In the genomic region with DNA sequence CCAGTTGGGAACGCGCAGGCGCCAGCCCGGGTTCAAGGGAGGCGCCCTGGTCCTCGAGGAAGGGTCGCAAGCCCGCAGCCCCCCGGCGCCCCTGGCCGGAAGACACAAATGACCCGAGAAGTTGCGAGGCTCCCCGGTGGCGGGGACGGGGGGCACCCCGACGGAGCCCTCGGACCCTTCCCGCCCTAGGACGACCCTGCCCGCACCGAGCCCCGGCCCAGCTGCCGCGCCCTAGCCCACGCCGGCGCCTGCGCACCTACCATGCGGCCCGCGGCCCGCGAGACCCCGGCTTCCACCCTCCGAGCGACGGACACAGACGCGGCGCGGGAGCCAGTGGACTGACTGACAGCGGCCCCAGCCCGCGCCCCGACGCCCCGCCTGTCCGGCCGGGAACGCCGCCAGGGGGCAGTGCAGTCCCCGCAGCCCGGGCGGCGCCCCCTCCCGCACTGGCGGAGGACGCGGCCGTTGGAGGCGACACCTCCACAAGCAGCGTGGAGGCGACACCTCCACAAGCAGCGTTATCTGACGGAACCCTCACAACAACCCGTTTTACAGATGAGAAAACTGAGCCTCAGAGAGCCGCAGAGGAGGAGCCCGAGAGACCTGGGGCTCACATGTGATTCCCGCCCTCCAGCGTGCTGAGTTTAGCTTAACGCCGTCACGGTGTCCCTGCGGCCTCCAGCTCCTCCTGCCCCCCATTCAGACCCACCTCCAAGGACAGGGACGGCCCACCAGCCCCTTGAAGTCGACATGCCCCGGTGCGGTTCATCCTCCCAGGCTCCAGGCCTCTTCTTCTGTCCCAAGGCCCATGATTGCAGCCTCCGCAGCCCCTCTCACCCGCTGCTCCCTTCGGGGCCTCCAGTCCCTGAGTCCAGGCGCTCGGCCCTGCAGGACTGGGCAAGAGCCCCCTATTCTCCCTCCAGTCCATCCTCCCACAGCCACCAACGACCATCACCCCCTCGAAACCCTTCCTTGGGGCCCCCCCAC, we compare ENCODE assay signal across 8 cellular contexts. TPM values are rescaled to one million over a fixed set of nuclear protein-coding genes. Genes with fewer than 3 reads are reported as not detected.
A peak's percentile ranks its signal among the peaks of the same experiment; 100 is the strongest.
DNase-seq lines count a peak whose midpoint lies in the region; ATAC-seq and TF ChIP-seq lines count a peak whose summit lies in the region.

A gene with protein sequence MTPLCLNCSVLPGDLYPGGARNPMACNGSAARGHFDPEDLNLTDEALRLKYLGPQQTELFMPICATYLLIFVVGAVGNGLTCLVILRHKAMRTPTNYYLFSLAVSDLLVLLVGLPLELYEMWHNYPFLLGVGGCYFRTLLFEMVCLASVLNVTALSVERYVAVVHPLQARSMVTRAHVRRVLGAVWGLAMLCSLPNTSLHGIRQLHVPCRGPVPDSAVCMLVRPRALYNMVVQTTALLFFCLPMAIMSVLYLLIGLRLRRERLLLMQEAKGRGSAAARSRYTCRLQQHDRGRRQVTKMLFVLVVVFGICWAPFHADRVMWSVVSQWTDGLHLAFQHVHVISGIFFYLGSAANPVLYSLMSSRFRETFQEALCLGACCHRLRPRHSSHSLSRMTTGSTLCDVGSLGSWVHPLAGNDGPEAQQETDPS (minus strand): TSS at position 347 of the 987 bp plus-strand sequence. CDS start 84 bp downstream, at position 263.

- 16 to 17% methylated on average over 72 to 87 of the region's 87 CpGs for WGBS in aorta, 2 donors

- TF ChIP-seq CTCF in cardiac muscle cell (IDR thresholded peaks at IDR 0.05; ENCODE audit: low read depth, low read length) = peak; percentile 61
- TF ChIP-seq CTCF in retinal pigment epithelial cell (conservative IDR thresholded peaks at IDR 0.05; ENCODE audit: low read depth, low read length) = peak; percentile 57

- H3K4me1 ChIP-seq in cardiac muscle cell (ENCODE audit: low read depth) (no peaks in the 10 kb centered on the region), aorta (ENCODE audit: control insufficient read depth in 1 of 2, insufficient read depth in 2 of 2, low read length in 2 of 2) (no peaks in the 10 kb centered on the region)

- H3K9me3 ChIP-seq in cardiac muscle cell (ENCODE audit: low read depth) = no peaks in the 10 kb centered on the region
- no peaks in the 10 kb centered on the region for H3K9me3 ChIP-seq in aorta (ENCODE audit: control insufficient read depth, low read length)

- peak; percentile 68 for ATAC-seq in GM21360 (IDR thresholded peaks at IDR 0.05; ENCODE audit: unreplicated experiment)
- ATAC-seq in aorta (ENCODE audit: low FRiP score) = peak; percentile 79

- H3K36me3 ChIP-seq in cardiac muscle cell (no peaks in the 10 kb centered on the region), aorta (ENCODE audit: control insufficient read depth in 1 of 2, insufficient read depth in 2 of 2, low read length in 1 of 2) (no peaks in the 10 kb centered on the region)

- intact Hi-C loops in aorta (cut with DNase I) = loop anchor here in 1 of 2 donors (2.0 kb wide), 1 partner anchor 26 kb away; no protein-coding TSS in a partner anchor

- peaks cover 20% of the 10 kb centered on the region for H3K27me3 ChIP-seq in cardiac muscle cell
- H3K27me3 ChIP-seq in aorta (ENCODE audit: control insufficient read depth in 1 of 2, insufficient read depth in 2 of 2, low read length in 1 of 2) = no peaks in the 10 kb centered on the region

- peak; percentile 60 for DNase-seq in AG08395 (ENCODE audit: low spot score)
- DNase-seq in NOMO-1 treated with dmso at 0.1 percent for 144 hours (lab: John Stamatoyannopoulos, UW; ENCODE audit: unreplicated experiment) = peak; percentile 25
- peak; percentile 91 for DNase-seq in activated effector memory CD4-positive, alpha-beta T cell treated with anti-CD3 and anti-CD28 coated beads, Interleukin-2, amount 50 U/mL, for 16 hours
- peak; percentile 47 to 64 for DNase-seq in cardiac muscle cell (ENCODE audit: low read depth in 1 of 2, low spot score in 1 of 2)
- no peak for DNase-seq in retinal pigment epithelial cell (ENCODE audit: low read depth)
- peak; percentile 70 to 90 for DNase-seq in aorta
- no peak for DNase-seq in NCI-H524 treated with DMSO at 0.1 percent for 48 hours (lab: John Stamatoyannopoulos, UW)

- no peak within 1 kb of the TSS for H3K27ac ChIP-seq in cardiac muscle cell
- H3K27ac ChIP-seq in aorta (ENCODE audit: low read depth in 1 of 2, low read length in 2 of 2) = no peak within 1 kb of the TSS

- H3K4me3 ChIP-seq in cardiac muscle cell (peak within 1 kb of the TSS; percentile 14), retinal pigment epithelial cell (ENCODE audit: low read length) (no peak within 1 kb of the TSS), aorta (ENCODE audit: low read length in 2 of 2) (peak within 1 kb of the TSS in 1 of 2 donors; percentile 11)

RNA-seq across cellular contexts. Expression of the gene that starts here (rescaled TPM):
- total RNA-seq in cardiac muscle cell (0.15 TPM in 1 of 2 replicates, not detected in the other), aorta (1 to 10 TPM in 1 of 2 donors, under 1 TPM in 1; 0.36 to 2.1 TPM)
- polyA plus RNA-seq in cardiac muscle cell (not detected in 2 replicates), aorta (under 1 TPM in 1 of 2 donors, not detected in 1; 0.15 TPM)

Comparison
In these comparisons a context has a peak if more than half of its experiments do, and no peak if none do; other contexts are left out.
1. Peak in DNase-seq and H3K4me3 ChIP-seq in cardiac muscle cell; RNA of the gene not detected or under 1 TPM.
2. DNase-seq: peak in AG08395 (single experiment), NOMO-1 treated with dmso at 0.1 percent for 144 hours (single experiment), activated effector memory CD4-positive, alpha-beta T cell treated with anti-CD3 and anti-CD28 coated beads, Interleukin-2, amount 50 U/mL, for 16 hours (single experiment) and aorta (2 of 2); none in retinal pigment epithelial cell (single experiment) and NCI-H524 treated with DMSO at 0.1 percent for 48 hours (single experiment).